Comparison of ENCODE assay signal across 8 cellular contexts in genomic region chr3:49019941-49020334, GRCh38. TPM values are rescaled to one million over a fixed set of nuclear protein-coding genes. Genes with fewer than 3 reads are reported as not detected.
DNase-seq lines count a peak whose midpoint lies in the region; ATAC-seq and TF ChIP-seq lines count a peak whose summit lies in the region.

No MANE protein-coding gene starts in this region.

- H3K9me3 ChIP-seq in heart left ventricle, result no peaks in the 10 kb centered on the region

- peak overlapping the region in 11 of 12 donors; percentile 76 to 100 (median 95) for H3K4me3 ChIP-seq in heart left ventricle
- H3K4me3 ChIP-seq in urinary bladder (ENCODE audit: low read depth, low read length), result no peak overlapping the region

- H3K36me3 ChIP-seq in heart left ventricle (peaks cover 0 to 42% (median 40%) of the 10 kb centered on the region in 9 donors), urinary bladder (ENCODE audit: insufficient read depth) (peaks cover 7% of the 10 kb centered on the region)

- no peak for TF ChIP-seq CTCF in heart left ventricle (IDR thresholded peaks at IDR 0.05)

- H3K4me1 ChIP-seq in heart left ventricle (peaks cover 0 to 60% (median 37%) of the 10 kb centered on the region in 12 donors), urinary bladder (ENCODE audit: insufficient read depth) (no peaks in the 10 kb centered on the region)

- peaks cover 43% of the 10 kb centered on the region for H3K36me3 Mint-ChIP-seq in activated T-helper 2 cell treated with anti-CD3 and anti-CD28 coated beads, Interferon-gamma antibody, Interleukin-2, Interleukin-4, amounts not matched to agents 10 μg/mL and 5 μg/mL and 100 μg/mL, durations not matched to agents 14 hours and 24 hours and 36 hours (ENCODE audit: low read depth)

- H3K27ac ChIP-seq in heart left ventricle (peak overlapping the region in 10 of 12 donors; percentile 99 to 100 (median 100)), layer of hippocampus (ENCODE audit: low read depth, low read length) (peak overlapping the region; percentile 98), urinary bladder (ENCODE audit: low read depth) (peak overlapping the region; percentile 97)

- H3K27me3 Mint-ChIP-seq in activated T-helper 2 cell treated with anti-CD3 and anti-CD28 coated beads, Interferon-gamma antibody, Interleukin-2, Interleukin-4, amounts not matched to agents 10 μg/mL and 5 μg/mL and 100 μg/mL, durations not matched to agents 14 hours and 24 hours and 36 hours (ENCODE audit: low read depth), result no peaks in the 10 kb centered on the region

- DNase-seq in heart left ventricle (peak in 1 of 5 donors; percentile 18), left ventricle myocardium superior (no peak), NCI-H1417 treated with DMSO at 0.1 percent for 48 hours (lab: John Stamatoyannopoulos, UW) (no peak)
- DNase-seq in activated T-helper 2 cell treated with anti-CD3 and anti-CD28 coated beads, Interferon-gamma antibody, Interleukin-2, Interleukin-4, amounts not matched to agents 10 μg/mL and 5 μg/mL and 100 μg/mL, durations not matched to agents 14 hours and 24 hours and 36 hours (ENCODE audit: low spot score), result no peak

- peaks cover 22% of the 10 kb centered on the region for H3K4me1 Mint-ChIP-seq in activated T-helper 2 cell treated with anti-CD3 and anti-CD28 coated beads, Interferon-gamma antibody, Interleukin-2, Interleukin-4, amounts not matched to agents 10 μg/mL and 5 μg/mL and 100 μg/mL, durations not matched to agents 14 hours and 24 hours and 36 hours (ENCODE audit: low read depth)

- H3K27ac Mint-ChIP-seq in activated T-helper 2 cell treated with anti-CD3 and anti-CD28 coated beads, Interferon-gamma antibody, Interleukin-2, Interleukin-4, amounts not matched to agents 10 μg/mL and 5 μg/mL and 100 μg/mL, durations not matched to agents 14 hours and 24 hours and 36 hours, result peak overlapping the region; percentile 83

- intact Hi-C loops in heart left ventricle (cut with DNase I) (loop anchor here in 2 of 10 donors (2.0 to 10.0 kb wide), 2 partner anchors 31 to 75 kb away; partner anchors contain the start of gene QRICH1 (in 1 of the 2)), left ventricle myocardium superior (cut with micrococcal nuclease) (no loop called here)
- intact Hi-C loops in activated T-helper 2 cell treated with anti-CD3 and anti-CD28 coated beads, Interferon-gamma antibody, Interleukin-2, Interleukin-4, amounts not matched to agents 10 μg/mL and 5 μg/mL and 100 μg/mL, durations not matched to agents 14 hours and 24 hours and 36 hours (cut with micrococcal nuclease), result loop anchor here (2.0 to 10.0 kb wide), 3 partner anchors 31 to 395 kb away; partner anchors contain the start of genes QRICH1, RHOA and TCTA

- H3K4me3 Mint-ChIP-seq in activated T-helper 2 cell treated with anti-CD3 and anti-CD28 coated beads, Interferon-gamma antibody, Interleukin-2, Interleukin-4, amounts not matched to agents 10 μg/mL and 5 μg/mL and 100 μg/mL, durations not matched to agents 14 hours and 24 hours and 36 hours (ENCODE audit: low read depth), result peak overlapping the region; percentile 95

- TF ChIP-seq POLR2A in heart left ventricle (IDR thresholded peaks at IDR 0.05), result no peak

- no peak for ATAC-seq in heart left ventricle
- ATAC-seq in left ventricle myocardium superior, result no peak
- no peak for ATAC-seq in GM21360 (IDR thresholded peaks at IDR 0.05; ENCODE audit: unreplicated experiment)
- no peak for ATAC-seq in HG03139 (IDR thresholded peaks at IDR 0.05; ENCODE audit: unreplicated experiment)

- WGBS in heart left ventricle, 4 donors, result 42 to 57% (median 53%) methylated on average over 12 of the region's 12 CpGs
- WGBS in urinary bladder, result 44% methylated on average over 12 of the region's 12 CpGs

- H3K27me3 ChIP-seq in heart left ventricle (no peaks in the 10 kb centered on the region), layer of hippocampus (ENCODE audit: control insufficient read depth, insufficient read depth, low read length) (no peaks in the 10 kb centered on the region)

- H3K9me3 Mint-ChIP-seq in activated T-helper 2 cell treated with anti-CD3 and anti-CD28 coated beads, Interferon-gamma antibody, Interleukin-2, Interleukin-4, amounts not matched to agents 10 μg/mL and 5 μg/mL and 100 μg/mL, durations not matched to agents 14 hours and 24 hours and 36 hours, result no peaks in the 10 kb centered on the region

RNA-seq across cellular contexts. Expression of gene DALRD3, which starts 1.6 kb away (rescaled TPM):
- total RNA-seq in heart left ventricle (10 to 100 TPM in 8 of 9 donors, 1 to 10 TPM in 1; 8.1 to 24.7 (median 14.9) TPM), left ventricle myocardium superior (10.7 TPM), urinary bladder (26.7 TPM)
- polyA plus RNA-seq in heart left ventricle (10 to 100 TPM in 1 of 2 donors, 1 to 10 TPM in 1; 6.8 to 13.3 TPM), urinary bladder (28.3 TPM)
- 30.4 and 30.5 TPM in 2 replicates for total RNA-seq in activated T-helper 2 cell treated with anti-CD3 and anti-CD28 coated beads, Interferon-gamma antibody, Interleukin-2, Interleukin-4, amounts not matched to agents 10 μg/mL and 5 μg/mL and 100 μg/mL, durations not matched to agents 14 hours and 24 hours and 36 hours

RNA-seq across cellular contexts. Expression of gene NDUFAF3, which starts 2.0 kb away (rescaled TPM):
- total RNA-seq in heart left ventricle (100 to 1,000 TPM; 140 to 308 (median 160) TPM), left ventricle myocardium superior (168 TPM), urinary bladder (43.2 TPM)
- polyA plus RNA-seq in heart left ventricle (100 to 1,000 TPM; 119 to 273 TPM), urinary bladder (81.6 TPM)
- total RNA-seq in activated T-helper 2 cell treated with anti-CD3 and anti-CD28 coated beads, Interferon-gamma antibody, Interleukin-2, Interleukin-4, amounts not matched to agents 10 μg/mL and 5 μg/mL and 100 μg/mL, durations not matched to agents 14 hours and 24 hours and 36 hours, result 118 and 120 TPM in 2 replicates

RNA-seq across cellular contexts. Expression of gene IMPDH2, which starts 9.3 kb away (rescaled TPM):
- total RNA-seq in heart left ventricle, result 10 to 100 TPM; 43.9 to 87.8 (median 55.4) TPM
- 100 to 1,000 TPM in 1 of 2 donors, 10 to 100 TPM in 1; 35.9 to 116 TPM for polyA plus RNA-seq in heart left ventricle
- 59.6 TPM for total RNA-seq in left ventricle myocardium superior
- total RNA-seq in activated T-helper 2 cell treated with anti-CD3 and anti-CD28 coated beads, Interferon-gamma antibody, Interleukin-2, Interleukin-4, amounts not matched to agents 10 μg/mL and 5 μg/mL and 100 μg/mL, durations not matched to agents 14 hours and 24 hours and 36 hours, result 412 and 416 TPM in 2 replicates
- 247 TPM for total RNA-seq in urinary bladder
- 192 TPM for polyA plus RNA-seq in urinary bladder

RNA-seq across cellular contexts. Expression of gene WDR6, which starts 12.7 kb away (rescaled TPM):
- total RNA-seq in heart left ventricle, result 10 to 100 TPM; 56.2 to 91.2 (median 80.7) TPM
- 10 to 100 TPM; 68.9 to 73.6 TPM for polyA plus RNA-seq in heart left ventricle
- total RNA-seq in left ventricle myocardium superior, result 86.9 TPM
- 161 and 167 TPM in 2 replicates for total RNA-seq in activated T-helper 2 cell treated with anti-CD3 and anti-CD28 coated beads, Interferon-gamma antibody, Interleukin-2, Interleukin-4, amounts not matched to agents 10 μg/mL and 5 μg/mL and 100 μg/mL, durations not matched to agents 14 hours and 24 hours and 36 hours
- 66.2 TPM for total RNA-seq in urinary bladder
- polyA plus RNA-seq in urinary bladder, result 132 TPM

RNA-seq across cellular contexts. Expression of gene P4HTM, which starts 29.9 kb away (rescaled TPM):
- 10 to 100 TPM; 22.1 to 42.7 (median 34.0) TPM for total RNA-seq in heart left ventricle
- polyA plus RNA-seq in heart left ventricle, result 10 to 100 TPM; 19.0 to 27.0 TPM
- total RNA-seq in left ventricle myocardium superior, result 27.6 TPM
- total RNA-seq in activated T-helper 2 cell treated with anti-CD3 and anti-CD28 coated beads, Interferon-gamma antibody, Interleukin-2, Interleukin-4, amounts not matched to agents 10 μg/mL and 5 μg/mL and 100 μg/mL, durations not matched to agents 14 hours and 24 hours and 36 hours, result 37.8 and 39.1 TPM in 2 replicates
- 30.9 TPM for total RNA-seq in urinary bladder
- 31.6 TPM for polyA plus RNA-seq in urinary bladder
